22 cellular contexts compared by ENCODE assay signal in genomic region chr1:106290805-106291537, GRCh38.
A peak's percentile ranks its signal among the peaks of the same experiment; 100 is the strongest.
DNase-seq lines count a peak whose midpoint lies in the region; ATAC-seq and TF ChIP-seq lines count a peak whose summit lies in the region.
"Had no signal": no experiment of that assay in that cellular context is flagged by ENCODE, and none has a peak within 500 bp of the region (broad histone marks: within the 10 kb centered on the region; RNA-seq: fewer than 3 reads in every experiment).

No MANE protein-coding gene starts in this region.

- ATAC-seq in gastrocnemius medialis: no peak
- ATAC-seq in HG02759 (IDR thresholded peaks at IDR 0.05; ENCODE audit: unreplicated experiment): no peak
- ATAC-seq in stimulated activated memory B cell treated with anti-CD40 and anti-IgM and Interleukin-4, amounts not matched to agents 10 μg/mL and 1 μg/mL and 100 μg/mL, for 72 hours: no peak
- ATAC-seq: heart right ventricle, left lobe of liver had no signal

- no peaks in the 10 kb centered on the region for H3K27me3 ChIP-seq in gastrocnemius medialis
- H3K27me3 ChIP-seq: cardiac muscle cell, heart right ventricle had no signal

- H3K27me3 Mint-ChIP-seq in stimulated activated memory B cell treated with anti-CD40 and anti-IgM and Interleukin-4, amounts not matched to agents 10 μg/mL and 1 μg/mL and 100 μg/mL, for 72 hours: no peaks in the 10 kb centered on the region
- H3K27me3 Mint-ChIP-seq: activated B cell treated with CpG ODN at 0.5 μM for 24 hours had no signal

- no peak overlapping the region for H3K27ac Mint-ChIP-seq in stimulated activated memory B cell treated with anti-CD40 and anti-IgM and Interleukin-4, amounts not matched to agents 10 μg/mL and 1 μg/mL and 100 μg/mL, for 72 hours
- H3K27ac Mint-ChIP-seq: activated B cell treated with CpG ODN at 0.5 μM for 24 hours, CD14-positive monocyte, nephron had no signal

- DNase-seq in Ammon's horn (ENCODE audit: low spot score) (peak; percentile 9), NCI-H146 (lab: John Stamatoyannopoulos, UW) (peak; percentile 27), SK-N-DZ (ENCODE audit: low spot score) (peak; percentile 52), fibroblast of peridontal ligament (ENCODE audit: extremely low read depth) (peak; percentile 21), gastrocnemius medialis (no peak), middle frontal gyrus (ENCODE audit: extremely low spot score, low spot score) (no peak)
- DNase-seq: activated B cell treated with CpG ODN at 0.5 μM for 24 hours; activated CD4-positive, alpha-beta T cell treated with anti-CD3 and anti-CD28 coated beads, Interleukin-2, amount 50 U/mL, for 48 hours; activated effector memory CD4-positive, alpha-beta T cell treated with anti-CD3 and anti-CD28 coated beads, Interleukin-2, amount 50 U/mL, for 16 hours; dermis blood vessel endothelial cell; GOT3; heart right ventricle; IMR-90; mesendoderm; stimulated activated naive CD4-positive, alpha-beta T cell had no signal

- H3K36me3 Mint-ChIP-seq in stimulated activated memory B cell treated with anti-CD40 and anti-IgM and Interleukin-4, amounts not matched to agents 10 μg/mL and 1 μg/mL and 100 μg/mL, for 72 hours: no peaks in the 10 kb centered on the region
- H3K36me3 Mint-ChIP-seq: CD14-positive monocyte had no signal

- no peaks in the 10 kb centered on the region for H3K4me1 ChIP-seq in gastrocnemius medialis
- H3K4me1 ChIP-seq: heart right ventricle had no signal

- no peaks in the 10 kb centered on the region for H3K9me3 ChIP-seq in gastrocnemius medialis
- H3K9me3 ChIP-seq: heart right ventricle, thoracic aorta had no signal

- H3K27ac ChIP-seq in gastrocnemius medialis: no peak overlapping the region
- H3K27ac ChIP-seq: cardiac muscle cell, heart right ventricle, thoracic aorta had no signal

- H3K4me1 Mint-ChIP-seq in stimulated activated memory B cell treated with anti-CD40 and anti-IgM and Interleukin-4, amounts not matched to agents 10 μg/mL and 1 μg/mL and 100 μg/mL, for 72 hours: no peaks in the 10 kb centered on the region
- H3K4me1 Mint-ChIP-seq: activated B cell treated with CpG ODN at 0.5 μM for 24 hours, CD14-positive monocyte had no signal

- in situ Hi-C loops in gastrocnemius medialis (cut with MboI; ENCODE audit: low sequenced_read_pairs in 4 of 4): no loop called here

- H3K9me3 Mint-ChIP-seq in stimulated activated memory B cell treated with anti-CD40 and anti-IgM and Interleukin-4, amounts not matched to agents 10 μg/mL and 1 μg/mL and 100 μg/mL, for 72 hours: no peaks in the 10 kb centered on the region
- H3K9me3 Mint-ChIP-seq: activated B cell treated with CpG ODN at 0.5 μM for 24 hours, nephron had no signal

- no peak overlapping the region for H3K4me3 ChIP-seq in gastrocnemius medialis
- H3K4me3 ChIP-seq: cardiac muscle cell, heart right ventricle, thoracic aorta had no signal

- H3K4me3 Mint-ChIP-seq in stimulated activated memory B cell treated with anti-CD40 and anti-IgM and Interleukin-4, amounts not matched to agents 10 μg/mL and 1 μg/mL and 100 μg/mL, for 72 hours: no peak overlapping the region
- H3K4me3 Mint-ChIP-seq: activated B cell treated with CpG ODN at 0.5 μM for 24 hours, CD14-positive monocyte, nephron had no signal

- intact Hi-C loops in gastrocnemius medialis (cut with DNase I; ENCODE audit: low total_unique reads): no loop called here

- TF ChIP-seq CTCF in gastrocnemius medialis (IDR thresholded peaks at IDR 0.05 in 4 of 5, conservative IDR thresholded peaks at IDR 0.05 in 1 of 5): no peak

- H3K36me3 ChIP-seq in gastrocnemius medialis: no peaks in the 10 kb centered on the region
- H3K36me3 ChIP-seq: cardiac muscle cell, heart right ventricle, thoracic aorta had no signal

- TF ChIP-seq POLR2A in gastrocnemius medialis (IDR thresholded peaks at IDR 0.05): no peak

Comparison
In these comparisons a context has a peak if more than half of its experiments do, and no peak if none do; other contexts are left out.
1. DNase-seq: peak in Ammon's horn (single experiment), NCI-H146 (single experiment), SK-N-DZ (single experiment) and fibroblast of peridontal ligament (single experiment); none in gastrocnemius medialis (0 of 2) and middle frontal gyrus (single experiment).